Comparison of ENCODE assay signal across 11 cellular contexts in genomic region chr6:160198577-160199211, GRCh38. TPM values are rescaled to one million over a fixed set of nuclear protein-coding genes. Genes with fewer than 3 reads are reported as not detected.
DNase-seq lines count a peak whose midpoint lies in the region; ATAC-seq, FAIRE-seq and TF ChIP-seq lines count a peak whose summit lies in the region.
"Had no signal": no experiment of that assay in that cellular context is flagged by ENCODE, and none has a peak within 500 bp of the region (broad histone marks: within the 10 kb centered on the region; RNA-seq: fewer than 3 reads in every experiment).

No MANE protein-coding gene starts in this region.

- H3K27me3 Mint-ChIP-seq in neural crest cell (ENCODE audit: low read depth): no peaks in the 10 kb centered on the region

- H3K4me3 Mint-ChIP-seq in neural crest cell: no peak overlapping the region
- H3K4me3 Mint-ChIP-seq: brain had no signal

- peaks cover 8% of the 10 kb centered on the region for H3K9me3 Mint-ChIP-seq in neural crest cell

- DNase-seq in M059J (ENCODE audit: low read depth): peak; percentile 16
- DNase-seq in neural crest cell (ENCODE audit: low read depth, low spot score): no peak
- DNase-seq in iPS-NIHi7 (ENCODE audit: extremely low spot score): no peak
- DNase-seq in D721Med (ENCODE audit: insufficient read length, low spot score): no peak
- DNase-seq in stimulated activated CD4-positive, alpha-beta T cell treated with anti-CD3 and anti-CD28 coated beads, Interleukin-4, amount 100 ng/mL, for 1 hour: no peak
- DNase-seq: NCI-H1436 treated with DMSO at 0.1 percent for 48 hours had no signal

- H3K36me3 Mint-ChIP-seq in neural crest cell (ENCODE audit: low read depth): peaks cover 5% of the 10 kb centered on the region
- H3K36me3 Mint-ChIP-seq: brain had no signal

- no peak for FAIRE-seq in D721Med (lab: Jason Lieb, UNC)

- TF ChIP-seq CTCF in neural crest cell (conservative IDR thresholded peaks at IDR 0.05) (no peak), D721Med (IDR thresholded peaks at IDR 0.05; ENCODE audit: insufficient read depth, missing control alignments) (no peak)

- ATAC-seq in GM18873 (IDR thresholded peaks at IDR 0.05; ENCODE audit: low FRiP score, unreplicated experiment): peak; percentile 90
- ATAC-seq in HG02759 (IDR thresholded peaks at IDR 0.05; ENCODE audit: unreplicated experiment): peak; percentile 94
- no peak for ATAC-seq in HG02852 (IDR thresholded peaks at IDR 0.05; ENCODE audit: unreplicated experiment)

- peaks cover 7% of the 10 kb centered on the region for H3K4me1 Mint-ChIP-seq in neural crest cell

- peak overlapping the region; percentile 65 for H3K27ac Mint-ChIP-seq in neural crest cell (ENCODE audit: unreplicated experiment)

RNA-seq across cellular contexts. Expression of gene SLC22A2, which starts 59.9 kb away (rescaled TPM):
- not detected in 2 replicates for total RNA-seq in M059J (2014; rRNA removed; shearing (Covaris generic))
- total RNA-seq in neural crest cell: not detected in 2 replicates
- total RNA-seq: urinary bladder had no signal
